ENCODE assay signal across 1 cellular context in the genomic region with DNA sequence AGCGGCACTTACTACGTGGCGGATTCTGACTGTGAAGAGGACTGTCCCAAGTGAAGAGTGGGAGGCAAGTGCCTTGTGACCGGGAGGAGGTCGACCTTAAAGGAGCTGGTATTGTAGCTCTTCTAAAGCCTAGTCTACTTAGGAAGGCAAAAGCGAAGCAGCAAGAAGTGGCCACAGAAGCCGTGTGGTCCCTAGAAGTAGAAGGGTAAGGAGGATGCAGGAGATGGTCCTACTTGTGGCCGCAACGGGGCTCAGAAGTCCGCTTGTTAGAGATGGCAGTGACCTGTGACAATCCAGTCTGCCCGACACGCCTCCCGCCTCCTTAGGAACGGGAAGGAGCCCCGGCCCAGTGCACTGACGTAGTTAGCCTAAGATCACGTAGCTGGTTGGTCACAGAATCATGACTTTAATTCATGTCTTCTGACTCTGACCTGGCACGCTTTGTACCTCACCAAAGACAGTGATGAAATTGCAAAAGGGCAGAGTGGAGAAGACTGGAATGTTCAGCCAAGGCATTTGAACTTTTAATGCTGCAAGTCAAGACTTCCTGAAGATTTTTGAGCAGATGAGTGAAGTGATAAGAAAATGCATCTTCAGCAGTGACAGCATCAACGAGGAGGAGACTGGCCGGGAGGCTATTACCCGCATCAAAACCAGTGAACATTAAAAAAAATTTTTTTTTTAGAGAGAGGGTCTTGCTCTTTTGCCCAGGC.
TF ChIP-seq lines count a peak whose summit lies in the region.

No MANE protein-coding gene starts in this region.

TF ChIP-seq in H1, 55 proteins besides CTCF, POLR2A, EP300 and RAD21:
- TF ChIP-seq NANOG (IDR thresholded peaks at IDR 0.05; ENCODE audit: insufficient read depth, low read depth, low read length, poor library complexity, severe bottlenecking) (no peak), ASH2L (IDR thresholded peaks at IDR 0.05; ENCODE audit: low read length) (peak; percentile 52), KDM4A (IDR thresholded peaks at IDR 0.05; ENCODE audit: low read depth, low read length, severe bottlenecking) (no peak), TAF1 (IDR thresholded peaks at IDR 0.05; ENCODE audit: low read depth, low read length) (peak; percentile 75), TBP (IDR thresholded peaks at IDR 0.05; ENCODE audit: low read depth, low read length) (peak; percentile 77), CREB1 (IDR thresholded peaks at IDR 0.05) (peak; percentile 83), SAP30 (IDR thresholded peaks at IDR 0.05; ENCODE audit: insufficient read depth, insufficient replicate concordance, low read length) (peak; percentile 45), POLR2AphosphoS5 (IDR thresholded peaks at IDR 0.05; ENCODE audit: low read depth, low read length) (peak; percentile 97), PHF8 (conservative IDR thresholded peaks at IDR 0.05; ENCODE audit: low read depth, low read length) (peak; percentile 96), CTBP2 (IDR thresholded peaks at IDR 0.05; ENCODE audit: borderline replicate concordance, insufficient read depth, insufficient read length, low read length) (no peak), CHD1 (IDR thresholded peaks at IDR 0.05; ENCODE audit: low read depth, low read length) (no peak), CHD2 (IDR thresholded peaks at IDR 0.05; ENCODE audit: low read length) (no peak), YY1 (IDR thresholded peaks at IDR 0.05; ENCODE audit: low read depth, low read length) (no peak), TAF7 (optimal IDR thresholded peaks at IDR 0.05; ENCODE audit: borderline replicate concordance, low read depth, low read length) (peak; percentile 64), GTF2F1 (IDR thresholded peaks at IDR 0.05; ENCODE audit: borderline replicate concordance, low read depth, low read length) (no peak), JUND (IDR thresholded peaks at IDR 0.05; ENCODE audit: low read length) (peak; percentile 51), POU5F1 (IDR thresholded peaks at IDR 0.05; ENCODE audit: low read depth, low read length) (no peak)
- TF ChIP-seq, protein P1, sequence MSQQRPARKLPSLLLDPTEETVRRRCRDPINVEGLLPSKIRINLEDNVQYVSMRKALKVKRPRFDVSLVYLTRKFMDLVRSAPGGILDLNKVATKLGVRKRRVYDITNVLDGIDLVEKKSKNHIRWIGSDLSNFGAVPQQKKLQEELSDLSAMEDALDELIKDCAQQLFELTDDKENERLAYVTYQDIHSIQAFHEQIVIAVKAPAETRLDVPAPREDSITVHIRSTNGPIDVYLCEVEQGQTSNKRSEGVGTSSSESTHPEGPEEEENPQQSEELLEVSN (IDR thresholded peaks at IDR 0.05), result 0 out of 2 replicates have a peak, but pooled peaks have one; percentile 20
- TF ChIP-seq, protein P2, sequence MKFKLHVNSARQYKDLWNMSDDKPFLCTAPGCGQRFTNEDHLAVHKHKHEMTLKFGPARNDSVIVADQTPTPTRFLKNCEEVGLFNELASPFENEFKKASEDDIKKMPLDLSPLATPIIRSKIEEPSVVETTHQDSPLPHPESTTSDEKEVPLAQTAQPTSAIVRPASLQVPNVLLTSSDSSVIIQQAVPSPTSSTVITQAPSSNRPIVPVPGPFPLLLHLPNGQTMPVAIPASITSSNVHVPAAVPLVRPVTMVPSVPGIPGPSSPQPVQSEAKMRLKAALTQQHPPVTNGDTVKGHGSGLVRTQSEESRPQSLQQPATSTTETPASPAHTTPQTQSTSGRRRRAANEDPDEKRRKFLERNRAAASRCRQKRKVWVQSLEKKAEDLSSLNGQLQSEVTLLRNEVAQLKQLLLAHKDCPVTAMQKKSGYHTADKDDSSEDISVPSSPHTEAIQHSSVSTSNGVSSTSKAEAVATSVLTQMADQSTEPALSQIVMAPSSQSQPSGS (IDR thresholded peaks at IDR 0.05; ENCODE audit: low read length), result 0 out of 2 replicates have a peak, but pooled peaks have one; percentile 66
